In the genomic region with DNA sequence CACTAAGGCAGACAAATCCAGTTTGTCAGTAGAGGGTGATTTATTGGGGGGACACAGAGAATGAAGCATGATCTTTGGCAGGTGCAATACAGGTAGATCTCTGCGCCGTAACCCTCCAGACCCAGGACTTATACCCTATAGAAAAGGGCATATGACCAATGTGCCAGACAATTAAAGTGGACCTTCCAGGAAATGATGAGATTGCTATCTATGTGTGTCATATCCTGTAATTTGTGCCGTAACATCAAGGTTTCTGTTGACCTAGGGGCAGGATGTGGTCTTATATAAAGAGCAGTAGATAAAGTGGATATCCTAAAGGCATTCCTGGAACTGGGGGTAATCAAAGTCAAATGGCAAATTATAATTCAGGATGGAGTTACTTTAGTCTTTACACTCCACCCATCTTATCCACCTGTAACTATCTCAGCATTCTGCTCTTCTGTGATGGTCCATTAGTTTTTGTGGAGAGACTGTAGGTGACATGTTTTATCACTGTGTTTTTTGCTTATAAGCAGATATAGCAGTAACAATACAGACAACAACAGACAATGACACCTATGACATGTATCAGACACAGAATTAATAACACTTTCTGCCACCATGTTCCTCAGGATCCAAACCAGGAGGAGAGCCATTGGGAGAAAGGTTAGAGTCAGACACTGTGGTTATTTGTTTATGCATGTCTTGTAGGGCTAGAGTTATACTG, we compare ENCODE assay signal across 15 cellular contexts. TPM values are rescaled to one million over a fixed set of nuclear protein-coding genes. Genes with fewer than 3 reads are reported as not detected.
DNase-seq lines count a peak whose midpoint lies in the region; ATAC-seq lines count a peak whose summit lies in the region.
"Had no signal": no experiment of that assay in that cellular context is flagged by ENCODE, and none has a peak within 500 bp of the region (broad histone marks: within the 10 kb centered on the region; RNA-seq: fewer than 3 reads in every experiment).

No MANE protein-coding gene starts in this region.

- H3K27ac Mint-ChIP-seq in activated naive CD8-positive, alpha-beta T cell treated with anti-CD3 and anti-CD28 coated beads, Interleukin-2, amount 10 ng/mL, durations not matched to agents 7 days and 5 days, result peak overlapping the region; percentile 64
- no peak overlapping the region for H3K27ac Mint-ChIP-seq in stimulated activated memory B cell treated with anti-CD40 and anti-IgM and Interleukin-4, amounts not matched to agents 10 μg/mL and 1 μg/mL and 100 μg/mL, for 72 hours
- H3K27ac Mint-ChIP-seq: IgD-negative memory B cell had no signal

- peak overlapping the region; percentile 46 for H3K4me3 Mint-ChIP-seq in activated naive CD8-positive, alpha-beta T cell treated with anti-CD3 and anti-CD28 coated beads, Interleukin-2, amount 10 ng/mL, durations not matched to agents 7 days and 5 days
- H3K4me3 Mint-ChIP-seq in stimulated activated memory B cell treated with anti-CD40 and anti-IgM and Interleukin-4, amounts not matched to agents 10 μg/mL and 1 μg/mL and 100 μg/mL, for 72 hours, result no peak overlapping the region
- H3K4me3 Mint-ChIP-seq: IgD-negative memory B cell had no signal

- peaks cover 6% of the 10 kb centered on the region for H3K36me3 Mint-ChIP-seq in activated naive CD8-positive, alpha-beta T cell treated with anti-CD3 and anti-CD28 coated beads, Interleukin-2, amount 10 ng/mL, durations not matched to agents 7 days and 5 days
- peaks cover 1% of the 10 kb centered on the region for H3K36me3 Mint-ChIP-seq in stimulated activated memory B cell treated with anti-CD40 and anti-IgM and Interleukin-4, amounts not matched to agents 10 μg/mL and 1 μg/mL and 100 μg/mL, for 72 hours
- H3K36me3 Mint-ChIP-seq: IgD-negative memory B cell had no signal

- H3K9me3 Mint-ChIP-seq in activated naive CD8-positive, alpha-beta T cell treated with anti-CD3 and anti-CD28 coated beads, Interleukin-2, amount 10 ng/mL, durations not matched to agents 7 days and 5 days, result peaks cover 8% of the 10 kb centered on the region
- H3K9me3 Mint-ChIP-seq in stimulated activated memory B cell treated with anti-CD40 and anti-IgM and Interleukin-4, amounts not matched to agents 10 μg/mL and 1 μg/mL and 100 μg/mL, for 72 hours, result no peaks in the 10 kb centered on the region
- H3K9me3 Mint-ChIP-seq: IgD-negative memory B cell had no signal

- ATAC-seq in activated naive CD8-positive, alpha-beta T cell treated with anti-CD3 and anti-CD28 coated beads, Interleukin-2, amount 10 ng/mL, durations not matched to agents 7 days and 5 days (ENCODE audit: low read depth), result peak; percentile 85
- ATAC-seq in stimulated activated memory B cell treated with anti-CD40 and anti-IgM and Interleukin-4, amounts not matched to agents 10 μg/mL and 1 μg/mL and 100 μg/mL, for 72 hours, result no peak

- peak; percentile 19 for DNase-seq in GF-D8 (lab: John Stamatoyannopoulos, UW)
- peak; percentile 87 for DNase-seq in M059J (ENCODE audit: low read depth)
- no peak for DNase-seq in activated naive CD8-positive, alpha-beta T cell treated with anti-CD3 and anti-CD28 coated beads, Interleukin-2, amount 10 ng/mL, durations not matched to agents 7 days and 5 days
- DNase-seq in kidney tubule cell (ENCODE audit: low spot score), result peak; percentile 55
- no peak for DNase-seq in NCI-H526 (lab: John Stamatoyannopoulos, UW)
- no peak for DNase-seq in CD1c-positive myeloid dendritic cell (ENCODE audit: extremely low spot score)
- DNase-seq: cerebellar nuclear complex; GOT3; kidney; NCI-H187; retina; stimulated activated CD4-positive, alpha-beta T cell treated with anti-CD3 and anti-CD28 coated beads, Interleukin-4, amount 100 ng/mL, for 24 hours; T1000 had no signal

- POLR2A ChIA-PET in activated naive CD8-positive, alpha-beta T cell treated with anti-CD3 and anti-CD28 coated beads, Interleukin-2, amount 10 ng/mL, durations not matched to agents 7 days and 5 days (lab: Charles Lee), result no interaction called here

- H3K27me3 Mint-ChIP-seq in activated naive CD8-positive, alpha-beta T cell treated with anti-CD3 and anti-CD28 coated beads, Interleukin-2, amount 10 ng/mL, durations not matched to agents 7 days and 5 days, result no peaks in the 10 kb centered on the region
- no peaks in the 10 kb centered on the region for H3K27me3 Mint-ChIP-seq in stimulated activated memory B cell treated with anti-CD40 and anti-IgM and Interleukin-4, amounts not matched to agents 10 μg/mL and 1 μg/mL and 100 μg/mL, for 72 hours
- H3K27me3 Mint-ChIP-seq: IgD-negative memory B cell had no signal

- peaks cover 18% of the 10 kb centered on the region for H3K4me1 Mint-ChIP-seq in activated naive CD8-positive, alpha-beta T cell treated with anti-CD3 and anti-CD28 coated beads, Interleukin-2, amount 10 ng/mL, durations not matched to agents 7 days and 5 days
- H3K4me1 Mint-ChIP-seq in stimulated activated memory B cell treated with anti-CD40 and anti-IgM and Interleukin-4, amounts not matched to agents 10 μg/mL and 1 μg/mL and 100 μg/mL, for 72 hours, result no peaks in the 10 kb centered on the region
- H3K4me1 Mint-ChIP-seq: IgD-negative memory B cell had no signal

RNA-seq across cellular contexts. Expression of a gene that starts 43.1 kb away (rescaled TPM):
- total RNA-seq in M059J (2014; rRNA removed; shearing (Covaris generic)), result 6.2 and 12.5 TPM in 2 replicates
- 10 to 100 TPM; 25.3 to 26.6 TPM for total RNA-seq in activated naive CD8-positive, alpha-beta T cell treated with anti-CD3 and anti-CD28 coated beads, Interleukin-2, amount 10 ng/mL, durations not matched to agents 7 days and 5 days

Comparison
In these comparisons a context has a peak if more than half of its experiments do, and no peak if none do; other contexts are left out.
1. DNase-seq: peak in GF-D8 (single experiment), M059J (single experiment) and kidney tubule cell (single experiment); none in activated naive CD8-positive, alpha-beta T cell treated with anti-CD3 and anti-CD28 coated beads, Interleukin-2, amount 10 ng/mL, durations not matched to agents 7 days and 5 days (single experiment), NCI-H526 (0 of 2) and CD1c-positive myeloid dendritic cell (single experiment).